Comparison of ENCODE assay signal across 36 cellular contexts in the genomic region with DNA sequence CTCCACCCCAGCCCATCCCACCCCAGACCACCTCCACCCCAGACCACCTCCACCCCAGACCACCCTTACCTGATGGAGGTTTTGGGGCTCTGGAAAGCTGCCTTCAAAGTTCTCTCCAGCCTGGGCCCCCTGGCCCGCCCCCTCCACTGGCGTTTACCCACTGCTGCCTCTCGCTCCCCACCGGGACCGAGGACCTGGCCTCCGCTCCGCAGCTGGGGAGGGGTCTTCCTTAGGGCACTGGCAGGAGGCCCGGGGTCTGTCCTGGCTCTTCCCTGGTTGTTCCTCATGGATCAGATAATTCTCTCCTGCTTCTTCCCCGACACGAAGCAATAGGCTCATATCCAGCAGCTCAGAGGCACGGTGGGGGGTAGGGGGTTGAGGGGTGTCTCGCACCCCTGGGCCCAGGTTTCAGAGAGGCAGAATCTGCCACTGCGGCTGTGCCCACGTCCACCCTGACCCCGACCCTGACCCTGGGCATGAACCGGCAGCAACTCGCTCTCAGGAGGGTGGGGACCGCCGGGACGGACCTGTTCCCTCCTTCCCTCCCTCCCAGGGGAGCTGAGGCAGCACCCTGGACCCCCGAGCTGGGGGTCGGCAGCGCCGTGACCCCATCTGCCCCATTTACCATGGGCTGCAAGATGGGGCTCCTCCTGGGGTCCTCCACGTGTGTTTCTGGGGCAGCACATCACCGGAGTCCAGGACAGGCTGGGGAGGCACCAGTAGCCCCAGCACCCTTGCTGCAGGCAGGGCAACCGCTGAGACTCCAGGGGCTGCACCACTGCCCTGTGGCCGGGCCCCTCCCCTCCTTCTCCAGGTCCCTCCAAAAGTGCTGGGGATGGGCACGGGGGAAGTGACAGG. TPM values are rescaled to one million over a fixed set of nuclear protein-coding genes. Genes with fewer than 3 reads are reported as not detected.
"Had no signal": no experiment of that assay in that cellular context is flagged by ENCODE, and none has a peak within 500 bp of the region (broad histone marks: within the 10 kb centered on the region; RNA-seq: fewer than 3 reads in every experiment).

No MANE protein-coding gene starts in this region.

- H3K36me3 Mint-ChIP-seq: activated CD4-positive, alpha-beta memory T cell treated with anti-CD3 and anti-CD28 coated beads for 36 hours; activated naive CD8-positive, alpha-beta T cell treated with anti-CD3 and anti-CD28 coated beads for 36 hours had no signal

- H3K36me3 ChIP-seq: brain microvascular endothelial cell, Peyer's patch had no signal

- H3K27ac ChIP-seq: brain microvascular endothelial cell, Peyer's patch, VCaP had no signal

- H3K27ac Mint-ChIP-seq: activated B cell treated with CpG ODN at 0.5 μM for 24 hours; activated CD4-positive, alpha-beta memory T cell treated with anti-CD3 and anti-CD28 coated beads for 36 hours; activated naive CD8-positive, alpha-beta T cell treated with anti-CD3 and anti-CD28 coated beads for 36 hours; activated T-helper 1 cell treated with anti-CD3 and anti-CD28 coated beads, Interleukin-12 subunit alpha, Interleukin-12 subunit beta, Interleukin-2, Interleukin-4 antibody, amounts not matched to agents 30 ng/mL and 10 ng/mL and 1 ng/mL, durations not matched to agents 14 hours and 24 hours and 36 hours had no signal

- H3K4me3 ChIP-seq: Peyer's patch had no signal

- H3K27me3 ChIP-seq: Peyer's patch had no signal

- H3K4me3 Mint-ChIP-seq: activated B cell treated with CpG ODN at 0.5 μM for 24 hours; activated CD4-positive, alpha-beta memory T cell treated with anti-CD3 and anti-CD28 coated beads for 36 hours; activated naive CD8-positive, alpha-beta T cell treated with anti-CD3 and anti-CD28 coated beads for 36 hours; activated T-cell treated with anti-CD3 and anti-CD28 coated beads, Interleukin-2, amount 50 U/mL, for 4 hours; activated T-helper 1 cell treated with anti-CD3 and anti-CD28 coated beads, Interleukin-12 subunit alpha, Interleukin-12 subunit beta, Interleukin-2, Interleukin-4 antibody, amounts not matched to agents 30 ng/mL and 10 ng/mL and 1 ng/mL, durations not matched to agents 14 hours and 24 hours and 36 hours had no signal

- DNase-seq: activated B cell treated with CpG ODN at 0.5 μM for 24 hours; activated CD4-positive, alpha-beta memory T cell treated with anti-CD3 and anti-CD28 coated beads for 36 hours; activated CD4-positive, alpha-beta T cell treated with anti-CD3 and anti-CD28 coated beads for 4 hours; activated CD4-positive, alpha-beta T cell treated with anti-CD3 and anti-CD28 coated beads, Interleukin-2, amount 50 U/mL, for 1 hour; activated CD4-positive, CD25-positive, alpha-beta regulatory T cell treated with anti-CD3 and anti-CD28 coated beads, Interleukin-2, amount 50 U/mL, for 72 hours; activated CD8-positive, alpha-beta memory T cell treated with anti-CD3 and anti-CD28 coated beads, Interleukin-2, amount 50 U/mL, for 4 hours; activated gamma-delta T cell treated with Interleukin-2 at 50 U/mL for 16 hours; activated naive CD4-positive, alpha-beta T cell treated with anti-CD3 and anti-CD28 coated beads, Interleukin-2, amount 50 U/mL, for 16 hours; activated naive CD8-positive, alpha-beta T cell treated with anti-CD3 and anti-CD28 coated beads for 36 hours; activated T-cell treated with anti-CD3 and anti-CD28 coated beads for 4 hours; activated T-cell treated with anti-CD3 and anti-CD28 coated beads, Interleukin-2, amount 50 U/mL, for 4 hours; amniotic stem cell; brain microvascular endothelial cell; Karpas-422; KBM-7; NCI-H1105; NCI-H1417 treated with DMSO at 0.1 percent for 48 hours; NCI-H187 treated with DMSO at 0.1 percent for 48 hours; NCI-H2081; NCI-H2171 treated with DMSO at 0.1 percent for 48 hours; NCI-H2227 treated with DMSO at 0.1 percent for 48 hours; NCI-H446 treated with DMSO at 0.1 percent for 48 hours; NCI-H524 treated with DMSO at 0.1 percent for 48 hours; PC-3; Peyer's patch; RPMI8226; SIG-M5; SW 1271; T-helper 1 cell; T-helper 2 cell; T-helper 9 cell had no signal

- ATAC-seq: activated T-cell treated with anti-CD3 and anti-CD28 coated beads, Interleukin-2, amount 50 U/mL, for 4 hours; PC-3 had no signal

- H3K4me1 Mint-ChIP-seq: activated naive CD8-positive, alpha-beta T cell treated with anti-CD3 and anti-CD28 coated beads for 36 hours had no signal

- H3K9me3 ChIP-seq: Peyer's patch had no signal

- H3K9me3 Mint-ChIP-seq: activated B cell treated with CpG ODN at 0.5 μM for 24 hours; activated CD4-positive, alpha-beta memory T cell treated with anti-CD3 and anti-CD28 coated beads for 36 hours; activated naive CD8-positive, alpha-beta T cell treated with anti-CD3 and anti-CD28 coated beads for 36 hours; activated T-cell treated with anti-CD3 and anti-CD28 coated beads, Interleukin-2, amount 50 U/mL, for 4 hours; activated T-helper 1 cell treated with anti-CD3 and anti-CD28 coated beads, Interleukin-12 subunit alpha, Interleukin-12 subunit beta, Interleukin-2, Interleukin-4 antibody, amounts not matched to agents 30 ng/mL and 10 ng/mL and 1 ng/mL, durations not matched to agents 14 hours and 24 hours and 36 hours had no signal

RNA-seq across cellular contexts. Expression of gene KRTAP5-5, which starts 12.9 kb away (rescaled TPM):
- total RNA-seq: activated B cell treated with CpG ODN at 0.5 μM for 24 hours; activated CD4-positive, alpha-beta memory T cell treated with anti-CD3 and anti-CD28 coated beads for 36 hours; activated naive CD8-positive, alpha-beta T cell treated with anti-CD3 and anti-CD28 coated beads for 36 hours; activated T-cell treated with anti-CD3 and anti-CD28 coated beads, Interleukin-2, amount 50 U/mL, for 4 hours; activated T-helper 1 cell treated with anti-CD3 and anti-CD28 coated beads, Interleukin-12 subunit alpha, Interleukin-12 subunit beta, Interleukin-2, Interleukin-4 antibody, amounts not matched to agents 30 ng/mL and 10 ng/mL and 1 ng/mL, durations not matched to agents 14 hours and 24 hours and 36 hours; aorta; MCF 10A; PC-3; Peyer's patch; SK-MEL-5 had no signal
- polyA plus RNA-seq: aorta had no signal

RNA-seq across cellular contexts. Expression of gene KRTAP5-4, which starts 20.6 kb away (rescaled TPM):
- total RNA-seq: activated B cell treated with CpG ODN at 0.5 μM for 24 hours; activated CD4-positive, alpha-beta memory T cell treated with anti-CD3 and anti-CD28 coated beads for 36 hours; activated naive CD8-positive, alpha-beta T cell treated with anti-CD3 and anti-CD28 coated beads for 36 hours; activated T-cell treated with anti-CD3 and anti-CD28 coated beads, Interleukin-2, amount 50 U/mL, for 4 hours; activated T-helper 1 cell treated with anti-CD3 and anti-CD28 coated beads, Interleukin-12 subunit alpha, Interleukin-12 subunit beta, Interleukin-2, Interleukin-4 antibody, amounts not matched to agents 30 ng/mL and 10 ng/mL and 1 ng/mL, durations not matched to agents 14 hours and 24 hours and 36 hours; aorta; MCF 10A; PC-3; Peyer's patch; SK-MEL-5 had no signal
- polyA plus RNA-seq: aorta had no signal

RNA-seq across cellular contexts. Expression of gene KRTAP5-3, which starts 34.3 kb away (rescaled TPM):
- total RNA-seq: activated B cell treated with CpG ODN at 0.5 μM for 24 hours; activated CD4-positive, alpha-beta memory T cell treated with anti-CD3 and anti-CD28 coated beads for 36 hours; activated naive CD8-positive, alpha-beta T cell treated with anti-CD3 and anti-CD28 coated beads for 36 hours; activated T-cell treated with anti-CD3 and anti-CD28 coated beads, Interleukin-2, amount 50 U/mL, for 4 hours; activated T-helper 1 cell treated with anti-CD3 and anti-CD28 coated beads, Interleukin-12 subunit alpha, Interleukin-12 subunit beta, Interleukin-2, Interleukin-4 antibody, amounts not matched to agents 30 ng/mL and 10 ng/mL and 1 ng/mL, durations not matched to agents 14 hours and 24 hours and 36 hours; aorta; MCF 10A; PC-3; Peyer's patch; SK-MEL-5 had no signal
- polyA plus RNA-seq: aorta had no signal

RNA-seq across cellular contexts. Expression of gene KRTAP5-2, which starts 44.4 kb away (rescaled TPM):
- total RNA-seq: activated B cell treated with CpG ODN at 0.5 μM for 24 hours; activated CD4-positive, alpha-beta memory T cell treated with anti-CD3 and anti-CD28 coated beads for 36 hours; activated naive CD8-positive, alpha-beta T cell treated with anti-CD3 and anti-CD28 coated beads for 36 hours; activated T-cell treated with anti-CD3 and anti-CD28 coated beads, Interleukin-2, amount 50 U/mL, for 4 hours; activated T-helper 1 cell treated with anti-CD3 and anti-CD28 coated beads, Interleukin-12 subunit alpha, Interleukin-12 subunit beta, Interleukin-2, Interleukin-4 antibody, amounts not matched to agents 30 ng/mL and 10 ng/mL and 1 ng/mL, durations not matched to agents 14 hours and 24 hours and 36 hours; aorta; MCF 10A; PC-3; Peyer's patch had no signal
- polyA plus RNA-seq: aorta had no signal

RNA-seq across cellular contexts. Expression of gene KRTAP5-6, which starts 54.5 kb away (rescaled TPM):
- total RNA-seq: activated B cell treated with CpG ODN at 0.5 μM for 24 hours; activated CD4-positive, alpha-beta memory T cell treated with anti-CD3 and anti-CD28 coated beads for 36 hours; activated naive CD8-positive, alpha-beta T cell treated with anti-CD3 and anti-CD28 coated beads for 36 hours; activated T-cell treated with anti-CD3 and anti-CD28 coated beads, Interleukin-2, amount 50 U/mL, for 4 hours; activated T-helper 1 cell treated with anti-CD3 and anti-CD28 coated beads, Interleukin-12 subunit alpha, Interleukin-12 subunit beta, Interleukin-2, Interleukin-4 antibody, amounts not matched to agents 30 ng/mL and 10 ng/mL and 1 ng/mL, durations not matched to agents 14 hours and 24 hours and 36 hours; aorta; MCF 10A; PC-3; Peyer's patch; SK-MEL-5 had no signal
- polyA plus RNA-seq: aorta had no signal
